In genomic region chr10:30755474-30755873, GRCh38 we compare ENCODE assay signal across 17 cellular contexts.
DNase-seq lines count a peak whose midpoint lies in the region; ATAC-seq and TF ChIP-seq lines count a peak whose summit lies in the region.
"Had no signal": no experiment of that assay in that cellular context is flagged by ENCODE, and none has a peak within 500 bp of the region (broad histone marks: within the 10 kb centered on the region; RNA-seq: fewer than 3 reads in every experiment).

No MANE protein-coding gene starts in this region.

- H3K27ac ChIP-seq in IMR-90 (ENCODE audit: insufficient read depth, low read length) (peak overlapping the region; percentile 91; the same call in 1 of the 2 replicates), tibial nerve (peak overlapping the region in 3 of 4 donors; percentile 19 to 69 (median 69))
- H3K27ac ChIP-seq: C4-2B, KMS-11, SJSA1, thyroid gland had no signal

- peak overlapping the region; percentile 80 for H4K91ac ChIP-seq in IMR-90 (ENCODE audit: insufficient read depth, low read depth, low read length)

- peak overlapping the region; percentile 96 for H2BK20ac ChIP-seq in IMR-90 (ENCODE audit: low read depth, low read length)

- BruUV-seq in IMR-90 (replicated peaks; lab: Mats Ljungman, UMichigan): no TSS peak

- peaks cover 22% of the 10 kb centered on the region for H3K9me1 ChIP-seq in IMR-90 (ENCODE audit: insufficient read depth, low read length)

- H3K79me1 ChIP-seq in IMR-90 (ENCODE audit: low read depth in 1 of 2, low read length in 2 of 2): no peaks in the 10 kb centered on the region; a peak in 1 of 4 replicates

- peak; percentile 57 for ATAC-seq in IMR-90 (ENCODE audit: low read depth)
- ATAC-seq in naive thymus-derived CD8-positive, alpha-beta T cell: no peak
- no peak for ATAC-seq in GM21381 (IDR thresholded peaks at IDR 0.05; ENCODE audit: unreplicated experiment)

- H3K27me3 Mint-ChIP-seq in mesothelial cell of epicardium (ENCODE audit: low read depth) (peaks cover 16% of the 10 kb centered on the region), immature natural killer cell (ENCODE audit: low read depth in 3 of 3) (peaks cover 2 to 4% (median 3%) of the 10 kb centered on the region in 3 donors)
- H3K27me3 Mint-ChIP-seq in naive thymus-derived CD8-positive, alpha-beta T cell: peaks cover 0 to 5% (median 0%) of the 10 kb centered on the region in 5 donors

- H3K9me3 Mint-ChIP-seq in mesothelial cell of epicardium (no peaks in the 10 kb centered on the region), immature natural killer cell (no peaks in the 10 kb centered on the region)
- no peaks in the 10 kb centered on the region for H3K9me3 Mint-ChIP-seq in naive thymus-derived CD8-positive, alpha-beta T cell

- peak overlapping the region; percentile 98; the same call in 2 of the 3 replicates for H2BK15ac ChIP-seq in IMR-90 (ENCODE audit: low read depth, low read length)

- H3K27me3 ChIP-seq in IMR-90 (ENCODE audit: control insufficient read depth, insufficient read depth, low read length) (no peaks in the 10 kb centered on the region), tibial nerve (no peaks in the 10 kb centered on the region)
- H3K27me3 ChIP-seq: SJSA1, thyroid gland had no signal

- TF ChIP-seq CTCF in IMR-90 (conservative IDR thresholded peaks at IDR 0.05; ENCODE audit: low read depth, low read length): no peak
- no peak for TF ChIP-seq CTCF in mesothelial cell of epicardium (IDR thresholded peaks at IDR 0.05; ENCODE audit: unreplicated experiment)
- no peak for TF ChIP-seq CTCF in tibial nerve (IDR thresholded peaks at IDR 0.05)

- no peaks in the 10 kb centered on the region for H4K20me1 ChIP-seq in IMR-90 (ENCODE audit: insufficient read depth, low read length)

- no peaks in the 10 kb centered on the region for H3K36me3 Mint-ChIP-seq in mesothelial cell of epicardium
- H3K36me3 Mint-ChIP-seq in naive thymus-derived CD8-positive, alpha-beta T cell: no peaks in the 10 kb centered on the region
- H3K36me3 Mint-ChIP-seq in immature natural killer cell: no peaks in the 10 kb centered on the region

- dilution Hi-C loops in IMR-90 (cut with HindIII; ENCODE audit: low sequenced_read_pairs, unreplicated experiment): no loop called here

- H3K4me1 ChIP-seq in IMR-90 (ENCODE audit: control insufficient read depth, insufficient read depth, low read length) (peaks cover 23% of the 10 kb centered on the region), tibial nerve (peaks cover 0 to 34% (median 2%) of the 10 kb centered on the region in 4 donors)
- H3K4me1 ChIP-seq: SJSA1, thyroid gland had no signal

- in situ Hi-C loops in IMR-90 (cut with MboI; ENCODE audit: low sequenced_read_pairs): no loop called here

- peak overlapping the region; percentile 69 for H4K5ac ChIP-seq in IMR-90 (ENCODE audit: low read depth, low read length)

- TF ChIP-seq POLR2A in IMR-90 (IDR thresholded peaks at IDR 0.05; ENCODE audit: low read depth, low read length) (no peak), tibial nerve (IDR thresholded peaks at IDR 0.05) (no peak)

- H2BK120ac ChIP-seq in IMR-90 (ENCODE audit: low read depth, low read length): peak overlapping the region; percentile 97

- no peak overlapping the region for H3K4me3 Mint-ChIP-seq in mesothelial cell of epicardium
- no peak overlapping the region for H3K4me3 Mint-ChIP-seq in naive thymus-derived CD8-positive, alpha-beta T cell
- no peak overlapping the region for H3K4me3 Mint-ChIP-seq in immature natural killer cell
- H3K4me3 Mint-ChIP-seq: T-helper 2 cell treated with Interferon-gamma antibody and Interleukin-4, amounts not matched to agents 5 μg/mL and 100 μg/mL, for 36 hours had no signal

- no peak overlapping the region for H3K4me3 ChIP-seq in IMR-90 (ENCODE audit: insufficient read depth, low read depth, low read length)
- no peak overlapping the region for H3K4me3 ChIP-seq in tibial nerve
- H3K4me3 ChIP-seq: SJSA1, thyroid gland had no signal

- peak overlapping the region; percentile 63 for H3K23ac ChIP-seq in IMR-90 (ENCODE audit: low read depth, low read length)

- H2AK9ac ChIP-seq in IMR-90 (replicated peaks; ENCODE audit: low read depth, low read length, poor library complexity): peak overlapping the region; percentile 59

- H3K27ac Mint-ChIP-seq in mesothelial cell of epicardium (peak overlapping the region; percentile 51), immature natural killer cell (no peak overlapping the region)
- H3K27ac Mint-ChIP-seq in naive thymus-derived CD8-positive, alpha-beta T cell: no peak overlapping the region
- H3K27ac Mint-ChIP-seq: T-helper 2 cell treated with Interferon-gamma antibody and Interleukin-4, amounts not matched to agents 5 μg/mL and 100 μg/mL, for 36 hours had no signal

- H3K4me2 ChIP-seq in IMR-90 (ENCODE audit: low read depth, low read length): no peak overlapping the region
- H3K4me2 ChIP-seq: KMS-11 had no signal

- H3K36me3 ChIP-seq in IMR-90 (ENCODE audit: control insufficient read depth, insufficient read depth, low read length) (no peaks in the 10 kb centered on the region), tibial nerve (no peaks in the 10 kb centered on the region)
- H3K36me3 ChIP-seq: SJSA1, thyroid gland had no signal

- peak overlapping the region; percentile 2 for H2BK5ac ChIP-seq in IMR-90 (ENCODE audit: low read depth, low read length, poor library complexity, severe bottlenecking)

- H3K18ac ChIP-seq in IMR-90 (ENCODE audit: low read depth, low read length): peak overlapping the region; percentile 22

- H3K9me3 ChIP-seq in IMR-90 (ENCODE audit: control insufficient read depth, insufficient read depth, low read length) (no peaks in the 10 kb centered on the region), tibial nerve (no peaks in the 10 kb centered on the region)
- H3K9me3 ChIP-seq: thyroid gland had no signal

- DNase-seq in IMR-90 (peak; percentile 38), fibroblast of the conjunctiva (ENCODE audit: low read depth) (peak; percentile 93), mesothelial cell of epicardium (ENCODE audit: low spot score in 2 of 2, unreplicated experiment in 2 of 2) (no peak), tibial nerve (ENCODE audit: low spot score in 2 of 2) (no peak), immature natural killer cell (no peak)
- DNase-seq in naive thymus-derived CD8-positive, alpha-beta T cell: no peak
- DNase-seq in activated CD4-positive, alpha-beta T cell treated with anti-CD3 and anti-CD28 coated beads for 1 hour: no peak
- DNase-seq: DMS153, kidney glomerular epithelial cell, NCI-H1092 treated with DMSO at 0.1 percent for 48 hours, NCI-H526 had no signal

- peak overlapping the region; percentile 75 for H2AFZ ChIP-seq in IMR-90 (replicated peaks; ENCODE audit: low read length, poor library complexity)

- CTCF ChIA-PET in IMR-90 (lab: Yijun Ruan, JAX): interaction anchor here (0.8 kb wide), 1 partner anchor 11 kb away, joined by 3 read pairs; no protein-coding TSS in a partner anchor

- no peak for TF ChIP-seq RAD21 in IMR-90 (IDR thresholded peaks at IDR 0.05; ENCODE audit: low read length)

- peak overlapping the region; percentile 81 for H3K14ac ChIP-seq in IMR-90 (replicated peaks; ENCODE audit: low read depth, low read length)

- WGBS in IMR-90 (ENCODE audit: extremely low coverage in 2 of 2, insufficient read length in 1 of 2), 2 experiments: 40% methylated on average over 1 of the region's 6 CpGs; no CpG with 5 or more reads in 1 of the 2 experiments
- WGBS in tibial nerve, 2 donors: 50 to 55% methylated on average over 6 of the region's 6 CpGs

- intact Hi-C loops in IMR-90 (cut with micrococcal nuclease): loop anchor here (10.0 kb wide), 3 partner anchors 379 to 739 kb away; no protein-coding TSS in a partner anchor

- no peak for TF ChIP-seq EP300 in tibial nerve (IDR thresholded peaks at IDR 0.05)

- peak overlapping the region; percentile 78 for H3K4ac ChIP-seq in IMR-90 (ENCODE audit: low read depth, low read length)

- peak overlapping the region; percentile 43; the same call in 1 of the 2 replicates for H3K56ac ChIP-seq in IMR-90 (ENCODE audit: extremely low read depth, insufficient read depth, low read length)

- POLR2A ChIA-PET in IMR-90 (lab: Charles Lee; ENCODE audit: unreplicated experiment): interaction anchor here (1.1 kb wide), 1 partner anchor 379 kb away, joined by 3 read pairs; no protein-coding TSS in a partner anchor
- POLR2A ChIA-PET in naive thymus-derived CD8-positive, alpha-beta T cell (lab: Charles Lee): no interaction called here

- peak overlapping the region; percentile 51; the same call in 1 of the 2 replicates for H3K9ac ChIP-seq in IMR-90 (ENCODE audit: low read depth, low read length)
- H3K9ac ChIP-seq: KMS-11 had no signal

- peak overlapping the region; percentile 98 for H2AK5ac ChIP-seq in IMR-90 (ENCODE audit: low read depth, low read length)

- peak overlapping the region; percentile 85 to 92 for H4K8ac ChIP-seq in IMR-90 (ENCODE audit: low read depth in 2 of 2, low read length in 2 of 2)

- peaks cover 22% of the 10 kb centered on the region for H3K4me1 Mint-ChIP-seq in mesothelial cell of epicardium
- H3K4me1 Mint-ChIP-seq in naive thymus-derived CD8-positive, alpha-beta T cell: peaks cover 6 to 16% (median 11%) of the 10 kb centered on the region in 4 donors
- peaks cover 16 to 17% of the 10 kb centered on the region in 2 donors for H3K4me1 Mint-ChIP-seq in immature natural killer cell

TF ChIP-seq in IMR-90, 13 proteins besides CTCF, POLR2A, EP300 and RAD21 (continues in another document):
- TF ChIP-seq RCOR1 (IDR thresholded peaks at IDR 0.05; ENCODE audit: insufficient replicate concordance, low read length): no peak
- no peak for TF ChIP-seq ELK1 (IDR thresholded peaks at IDR 0.05; ENCODE audit: borderline replicate concordance, low read depth, low read length)
- no peak for TF ChIP-seq MAZ (IDR thresholded peaks at IDR 0.05; ENCODE audit: borderline replicate concordance, low read depth, low read length)
- no peak for TF ChIP-seq BHLHE40 (IDR thresholded peaks at IDR 0.05; ENCODE audit: low read depth, low read length)
- no peak for TF ChIP-seq SMC3 (IDR thresholded peaks at IDR 0.05; ENCODE audit: low read depth, low read length)
- TF ChIP-seq RFX5 (IDR thresholded peaks at IDR 0.05; ENCODE audit: low read depth, low read length): no peak
- TF ChIP-seq CEBPB (IDR thresholded peaks at IDR 0.05; ENCODE audit: low read depth, low read length): no peak

Comparison
In these comparisons a context has a peak if more than half of its experiments do, and no peak if none do; other contexts are left out.
1. DNase-seq: peak in IMR-90 (single experiment) and fibroblast of the conjunctiva (single experiment); none in mesothelial cell of epicardium (0 of 2), tibial nerve (0 of 2), naive thymus-derived CD8-positive, alpha-beta T cell (0 of 10), activated CD4-positive, alpha-beta T cell treated with anti-CD3 and anti-CD28 coated beads for 1 hour (single experiment) and immature natural killer cell (0 of 3).